ENCODE assay signal across 19 cellular contexts in the genomic region with DNA sequence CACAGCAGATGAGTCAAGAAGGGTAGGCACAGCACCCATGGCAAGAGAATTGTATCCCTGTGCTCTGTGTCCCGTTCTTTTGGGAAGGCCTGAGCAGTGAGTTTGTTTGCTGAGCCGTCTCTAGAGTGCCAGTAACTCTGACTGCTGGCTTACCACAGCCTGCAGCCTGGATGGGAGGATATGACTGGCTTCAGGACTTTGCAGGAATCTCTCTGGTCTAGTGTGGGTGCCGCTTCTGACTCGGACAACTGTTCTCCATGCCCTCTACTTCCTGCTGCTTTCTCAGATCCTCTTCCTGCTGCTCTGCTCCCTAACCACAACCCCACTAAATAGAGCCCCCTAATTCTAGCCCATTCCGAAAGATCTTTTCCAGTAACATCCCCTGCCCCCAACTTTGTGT.
DNase-seq lines count a peak whose midpoint lies in the region; ATAC-seq and TF ChIP-seq lines count a peak whose summit lies in the region.
"Had no signal": no experiment of that assay in that cellular context is flagged by ENCODE, and none has a peak within 500 bp of the region (broad histone marks: within the 10 kb centered on the region; RNA-seq: fewer than 3 reads in every experiment).

No MANE protein-coding gene starts in this region.

- POLR2A ChIA-PET in MCF 10A (lab: Yijun Ruan, JAX): no interaction called here
- POLR2A ChIA-PET in naive thymus-derived CD4-positive, alpha-beta T cell (lab: Charles Lee): no interaction called here

- no TSS peak for BruUV-seq in MCF 10A (replicated peaks; lab: Mats Ljungman, UMichigan)
- BruUV-seq in mammary epithelial cell (replicated peaks; lab: Mats Ljungman, UMichigan): no TSS peak

- H3K79me2 ChIP-seq in mammary epithelial cell (ENCODE audit: insufficient read depth, low read length): peaks cover 13% of the 10 kb centered on the region

- H3K4me3 Mint-ChIP-seq in MCF 10A (ENCODE audit: unreplicated experiment) (no peak overlapping the region), T-helper 17 cell (no peak overlapping the region)
- H3K4me3 Mint-ChIP-seq in naive thymus-derived CD4-positive, alpha-beta T cell: no peak overlapping the region

- CTCF ChIA-PET in MCF 10A (lab: Yijun Ruan, JAX) (interaction anchor here (0.5 to 4.6 kb wide), 5 partner anchors 14 to 274 kb away, joined by 3 to 34 read pairs (median 3); no protein-coding TSS in a partner anchor), mammary epithelial cell (lab: Charles Lee; ENCODE audit: low non-redundant PET) (no interaction called here)
- CTCF ChIA-PET in naive thymus-derived CD4-positive, alpha-beta T cell (lab: Charles Lee): no interaction called here

- H3K9ac ChIP-seq in mammary epithelial cell (ENCODE audit: insufficient read depth, low read length): no peak overlapping the region

- H3K9me3 ChIP-seq in mammary epithelial cell (replicated peaks; ENCODE audit: insufficient read depth, low read length) (no peaks in the 10 kb centered on the region), T-helper 17 cell (ENCODE audit: control insufficient read depth, low read length, poor library complexity, severe bottlenecking) (no peaks in the 10 kb centered on the region), adrenal gland (replicated peaks in 1 of 3) (no peaks in the 10 kb centered on the region), psoas muscle (no peaks in the 10 kb centered on the region)
- H3K9me3 ChIP-seq in naive thymus-derived CD4-positive, alpha-beta T cell (ENCODE audit: control insufficient read depth in 2 of 3, low read length in 3 of 3): no peaks in the 10 kb centered on the region

- ATAC-seq in T-helper 17 cell: no peak
- ATAC-seq in HG03469 (IDR thresholded peaks at IDR 0.05; ENCODE audit: unreplicated experiment): no peak
- ATAC-seq in psoas muscle: no peak
- ATAC-seq in naive thymus-derived CD4-positive, alpha-beta T cell: no peak

- no peak overlapping the region for H3K4me2 ChIP-seq in mammary epithelial cell (ENCODE audit: insufficient read depth, low read depth, low read length)

- H3K36me3 ChIP-seq in mammary epithelial cell (ENCODE audit: insufficient read depth, low read length): no peaks in the 10 kb centered on the region
- no peaks in the 10 kb centered on the region for H3K36me3 ChIP-seq in adrenal gland (replicated peaks in 1 of 2)
- no peaks in the 10 kb centered on the region for H3K36me3 ChIP-seq in psoas muscle (ENCODE audit: insufficient read depth in 1 of 2, low read depth in 1 of 2)
- no peaks in the 10 kb centered on the region for H3K36me3 ChIP-seq in naive thymus-derived CD4-positive, alpha-beta T cell (ENCODE audit: control insufficient read depth in 2 of 3, insufficient read depth in 3 of 3, low read length in 3 of 3)

- no peaks in the 10 kb centered on the region for H3K9me3 Mint-ChIP-seq in MCF 10A (ENCODE audit: unreplicated experiment)
- H3K9me3 Mint-ChIP-seq in naive thymus-derived CD4-positive, alpha-beta T cell: peaks cover 0 to 5% (median 0%) of the 10 kb centered on the region in 11 donors

- H3K27ac Mint-ChIP-seq in MCF 10A (ENCODE audit: low read depth, unreplicated experiment) (peak overlapping the region; percentile 39), T-helper 17 cell (peak overlapping the region; percentile 86)
- no peak overlapping the region for H3K27ac Mint-ChIP-seq in naive thymus-derived CD4-positive, alpha-beta T cell

- H3K27me3 ChIP-seq in mammary epithelial cell (ENCODE audit: insufficient read depth, low read length) (no peaks in the 10 kb centered on the region), adrenal gland (no peaks in the 10 kb centered on the region), psoas muscle (ENCODE audit: insufficient read depth in 3 of 3, low read length in 2 of 3) (no peaks in the 10 kb centered on the region)
- H3K27me3 ChIP-seq in naive thymus-derived CD4-positive, alpha-beta T cell (ENCODE audit: control insufficient read depth in 2 of 2, insufficient read depth in 2 of 2, low read length in 2 of 2): no peaks in the 10 kb centered on the region

- H3K4me1 Mint-ChIP-seq in MCF 10A (ENCODE audit: insufficient read depth, unreplicated experiment) (no peaks in the 10 kb centered on the region), T-helper 17 cell (peaks cover 38% of the 10 kb centered on the region)
- H3K4me1 Mint-ChIP-seq in naive thymus-derived CD4-positive, alpha-beta T cell: peaks cover 17 to 43% (median 29%) of the 10 kb centered on the region in 7 donors

- in situ Hi-C loops in mammary epithelial cell (cut with MboI; ENCODE audit: low sequenced_read_pairs in 2 of 2): loop anchor here (10.0 to 25.0 kb wide), 2 partner anchors 122 to 620 kb away; no protein-coding TSS in a partner anchor

- WGBS in mammary epithelial cell (ENCODE audit: low coverage, missing lambda C conversion rate): 95% methylated on average over 5 of the region's 5 CpGs
- 66 to 89% (median 83%) methylated on average over 4 to 5 of the region's 5 CpGs for WGBS in adrenal gland, 4 donors
- 81 to 96% (median 86%) methylated on average over 5 of the region's 5 CpGs for WGBS in psoas muscle, 3 donors

- no peak for DNase-seq in MCF 10A (ENCODE audit: unreplicated experiment)
- DNase-seq in mammary epithelial cell: no peak
- no peak for DNase-seq in T-helper 17 cell
- DNase-seq in fibroblast of the aortic adventitia (ENCODE audit: low read depth): peak; percentile 35
- DNase-seq in adrenal gland: no peak
- DNase-seq in psoas muscle: no peak
- DNase-seq in naive thymus-derived CD4-positive, alpha-beta T cell: no peak
- DNase-seq: C1 segment of cervical spinal cord, COR-L47, GF-D8, GOT3, Karpas-422, NCI-H1105 treated with DMSO at 0.1 percent for 48 hours, NCI-H1694 treated with DMSO at 0.1 percent for 48 hours, NCI-H2107, NCI-H2227 treated with DMSO at 0.1 percent for 48 hours, NCI-H524, Right ventricle myocardium superior had no signal

- H3K27me3 Mint-ChIP-seq in MCF 10A (ENCODE audit: insufficient read depth, unreplicated experiment) (no peaks in the 10 kb centered on the region), T-helper 17 cell (no peaks in the 10 kb centered on the region)
- no peaks in the 10 kb centered on the region for H3K27me3 Mint-ChIP-seq in naive thymus-derived CD4-positive, alpha-beta T cell

- H2AFZ ChIP-seq in mammary epithelial cell (ENCODE audit: low read depth, low read length): no peak overlapping the region

- H3K4me1 ChIP-seq in mammary epithelial cell (ENCODE audit: insufficient read depth, low read length) (peaks cover 3% of the 10 kb centered on the region), adrenal gland (replicated peaks in 1 of 2) (peaks cover 0 to 1% of the 10 kb centered on the region in 2 donors), psoas muscle (peaks cover under 1% of the 10 kb centered on the region)
- peaks cover 8 to 22% of the 10 kb centered on the region in 2 donors for H3K4me1 ChIP-seq in naive thymus-derived CD4-positive, alpha-beta T cell (ENCODE audit: control insufficient read depth in 2 of 2, insufficient read depth in 2 of 2, low read length in 2 of 2)

- H4K20me1 ChIP-seq in mammary epithelial cell (ENCODE audit: insufficient read depth, low read length): no peaks in the 10 kb centered on the region

- H3K27ac ChIP-seq in mammary epithelial cell (ENCODE audit: insufficient read depth, low read depth, low read length): no peak overlapping the region
- H3K27ac ChIP-seq in adrenal gland: no peak overlapping the region
- H3K27ac ChIP-seq in psoas muscle: no peak overlapping the region
- no peak overlapping the region for H3K27ac ChIP-seq in naive thymus-derived CD4-positive, alpha-beta T cell (ENCODE audit: low read depth, low read length)

- H3K4me3 ChIP-seq in mammary epithelial cell (replicated peaks in 1 of 3; ENCODE audit: insufficient read depth in 1 of 3, low read depth in 2 of 3, low read length in 3 of 3) (no peak overlapping the region), fibroblast of the aortic adventitia (ENCODE audit: low read depth, low read length) (no peak overlapping the region), adrenal gland (no peak overlapping the region), psoas muscle (no peak overlapping the region)
- no peak overlapping the region for H3K4me3 ChIP-seq in naive thymus-derived CD4-positive, alpha-beta T cell (ENCODE audit: low read length)

- intact Hi-C loops in MCF 10A (cut with micrococcal nuclease) (loop anchor here (10.0 kb wide), 2 partner anchors 292 to 332 kb away; no protein-coding TSS in a partner anchor), mammary epithelial cell (cut with micrococcal nuclease) (no loop called here), adrenal gland (cut with DNase I) (loop anchor here in 1 of 2 donors (10.0 kb wide), 1 partner anchor 622 kb away; no protein-coding TSS in a partner anchor), psoas muscle (cut with DNase I) (no loop called here)
- intact Hi-C loops in naive thymus-derived CD4-positive, alpha-beta T cell (cut with micrococcal nuclease): no loop called here

- no peak for TF ChIP-seq POLR2A in adrenal gland (IDR thresholded peaks at IDR 0.05)

- no peaks in the 10 kb centered on the region for H3K36me3 Mint-ChIP-seq in MCF 10A (ENCODE audit: insufficient read depth, unreplicated experiment)
- no peaks in the 10 kb centered on the region for H3K36me3 Mint-ChIP-seq in T-helper 17 cell (ENCODE audit: low read depth)
- peaks cover 0 to 21% (median 0%) of the 10 kb centered on the region in 5 donors for H3K36me3 Mint-ChIP-seq in naive thymus-derived CD4-positive, alpha-beta T cell

- TF ChIP-seq CTCF in MCF 10A (IDR thresholded peaks at IDR 0.05; ENCODE audit: unreplicated experiment) (no peak), mammary epithelial cell (conservative IDR thresholded peaks at IDR 0.05 in 1 of 2, IDR thresholded peaks at IDR 0.05 in 1 of 2; ENCODE audit: extremely low read depth in 1 of 2, insufficient read depth in 1 of 2, low read depth in 1 of 2, low read length in 2 of 2) (no peak), fibroblast of the aortic adventitia (IDR thresholded peaks at IDR 0.05; ENCODE audit: insufficient read depth, low read length) (no peak), adrenal gland (IDR thresholded peaks at IDR 0.05) (no peak), psoas muscle (IDR thresholded peaks at IDR 0.05) (no peak)

- dilution Hi-C loops in mammary epithelial cell (cut with HindIII; ENCODE audit: low sequenced_read_pairs): loop anchor here (25.0 kb wide), 1 partner anchor 230 kb away; a partner anchor contains a TSS

Comparison
In these comparisons a context has a peak if more than half of its experiments do, and no peak if none do; other contexts are left out.
1. H3K27ac Mint-ChIP-seq: peak in MCF 10A (single experiment) and T-helper 17 cell (single experiment); none in naive thymus-derived CD4-positive, alpha-beta T cell (0 of 9).